Comparison of ENCODE assay signal across 11 cellular contexts in the genomic region with DNA sequence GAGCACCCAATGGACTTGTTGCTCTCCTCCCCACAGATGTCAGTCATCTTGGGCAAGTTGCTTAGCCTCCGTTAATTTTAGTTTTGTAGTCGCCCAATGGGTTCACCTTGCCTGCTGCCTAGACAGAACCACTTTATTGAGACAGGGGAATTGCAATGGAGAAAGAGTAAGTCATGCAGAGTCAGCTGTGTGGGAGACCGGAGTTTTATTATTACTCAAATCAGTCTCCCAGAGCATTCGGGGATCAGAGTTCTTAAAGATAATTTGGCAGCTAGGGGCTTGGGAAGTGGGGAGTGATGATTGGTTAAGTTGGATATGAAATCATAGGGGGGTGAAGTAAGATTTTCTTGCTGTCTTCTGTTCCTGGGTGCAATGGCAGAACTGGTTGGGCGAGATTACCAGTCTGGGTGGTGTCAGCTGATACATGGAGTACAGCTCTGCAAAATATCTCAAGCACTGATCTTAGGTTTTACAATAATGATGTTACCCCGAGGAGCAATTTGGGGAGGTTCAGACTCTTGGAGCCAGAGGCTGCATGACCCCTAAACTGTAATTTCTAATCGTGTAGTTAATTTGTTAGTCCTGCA. TPM values are rescaled to one million over a fixed set of nuclear protein-coding genes. Genes with fewer than 3 reads are reported as not detected.
A peak's percentile ranks its signal among the peaks of the same experiment; 100 is the strongest.
DNase-seq lines count a peak whose midpoint lies in the region; ATAC-seq and TF ChIP-seq lines count a peak whose summit lies in the region.
"Had no signal": no experiment of that assay in that cellular context is flagged by ENCODE, and none has a peak within 500 bp of the region (broad histone marks: within the 10 kb centered on the region; RNA-seq: fewer than 3 reads in every experiment).

No MANE protein-coding gene starts in this region.

- dilution Hi-C loops in mammary epithelial cell (cut with HindIII; ENCODE audit: low sequenced_read_pairs) = no loop called here

- POLR2A ChIA-PET in activated CD4-positive, alpha-beta T cell treated with anti-CD3 and anti-CD28 coated beads for 36 hours (lab: Charles Lee) = interaction anchor here (1.7 to 4.7 kb wide), 2 partner anchors 48 to 51 kb away, joined by 4 to 88 read pairs; a partner anchor contains a TSS
- POLR2A ChIA-PET in PC-3 (lab: Charles Lee; ENCODE audit: unreplicated experiment) = no interaction called here

- in situ Hi-C loops in mammary epithelial cell (cut with MboI; ENCODE audit: low sequenced_read_pairs in 2 of 2) = no loop called here

- H3K27ac ChIP-seq in PC-3 (ENCODE audit: low read length) (no peak overlapping the region), mammary epithelial cell (ENCODE audit: insufficient read depth, low read depth, low read length) (no peak overlapping the region)
- H3K27ac ChIP-seq: uterus had no signal

- peak overlapping the region; percentile 88 for H3K27ac Mint-ChIP-seq in activated CD4-positive, alpha-beta T cell treated with anti-CD3 and anti-CD28 coated beads for 36 hours
- H3K27ac Mint-ChIP-seq in stimulated activated effector memory CD8-positive, alpha-beta T cell treated with anti-CD3 and anti-CD28 coated beads, Interleukin-12 subunit alpha, Interleukin-12 subunit beta, amount 100 ng/mL, for 72 hours = peak overlapping the region; percentile 99

- no peak overlapping the region for H3K4me3 ChIP-seq in PC-3 (ENCODE audit: low read length)
- H3K4me3 ChIP-seq in mammary epithelial cell (replicated peaks in 1 of 3; ENCODE audit: insufficient read depth in 1 of 3, low read depth in 2 of 3, low read length in 3 of 3) = no peak overlapping the region
- H3K4me3 ChIP-seq: uterus had no signal

- peaks cover 2% of the 10 kb centered on the region for H3K9me3 Mint-ChIP-seq in activated CD4-positive, alpha-beta T cell treated with anti-CD3 and anti-CD28 coated beads for 36 hours (ENCODE audit: low read depth)
- no peaks in the 10 kb centered on the region for H3K9me3 Mint-ChIP-seq in stimulated activated effector memory CD8-positive, alpha-beta T cell treated with anti-CD3 and anti-CD28 coated beads, Interleukin-12 subunit alpha, Interleukin-12 subunit beta, amount 100 ng/mL, for 72 hours

- peak; percentile 5 for ATAC-seq in activated CD4-positive, alpha-beta T cell treated with anti-CD3 and anti-CD28 coated beads for 36 hours
- no peak for ATAC-seq in PC-3
- ATAC-seq in stimulated activated effector memory CD8-positive, alpha-beta T cell treated with anti-CD3 and anti-CD28 coated beads, Interleukin-12 subunit alpha, Interleukin-12 subunit beta, amount 100 ng/mL, for 72 hours = no peak
- ATAC-seq in GM18909 (IDR thresholded peaks at IDR 0.05; ENCODE audit: poor library complexity, unreplicated experiment) = no peak
- no peak for ATAC-seq in GM19455 (IDR thresholded peaks at IDR 0.05; ENCODE audit: unreplicated experiment)

- H3K9ac ChIP-seq in PC-3 (ENCODE audit: low read length) = no peak overlapping the region
- H3K9ac ChIP-seq in mammary epithelial cell (ENCODE audit: insufficient read depth, low read length) = no peak overlapping the region

- H3K4me1 Mint-ChIP-seq in activated CD4-positive, alpha-beta T cell treated with anti-CD3 and anti-CD28 coated beads for 36 hours = peaks cover 94% of the 10 kb centered on the region
- H3K4me1 Mint-ChIP-seq in stimulated activated effector memory CD8-positive, alpha-beta T cell treated with anti-CD3 and anti-CD28 coated beads, Interleukin-12 subunit alpha, Interleukin-12 subunit beta, amount 100 ng/mL, for 72 hours = peaks cover 90% of the 10 kb centered on the region

- H2AFZ ChIP-seq in PC-3 (ENCODE audit: low read length) = no peak overlapping the region
- H2AFZ ChIP-seq in mammary epithelial cell (ENCODE audit: low read depth, low read length) = no peak overlapping the region

- peaks cover 84% of the 10 kb centered on the region for H3K36me3 Mint-ChIP-seq in activated CD4-positive, alpha-beta T cell treated with anti-CD3 and anti-CD28 coated beads for 36 hours (ENCODE audit: low read depth)
- peaks cover 94% of the 10 kb centered on the region for H3K36me3 Mint-ChIP-seq in stimulated activated effector memory CD8-positive, alpha-beta T cell treated with anti-CD3 and anti-CD28 coated beads, Interleukin-12 subunit alpha, Interleukin-12 subunit beta, amount 100 ng/mL, for 72 hours

- no peak for TF ChIP-seq CTCF in PC-3 (conservative IDR thresholded peaks at IDR 0.05; ENCODE audit: low read depth, low read length)
- no peak for TF ChIP-seq CTCF in mammary epithelial cell (conservative IDR thresholded peaks at IDR 0.05 in 1 of 2, IDR thresholded peaks at IDR 0.05 in 1 of 2; ENCODE audit: extremely low read depth in 1 of 2, insufficient read depth in 1 of 2, low read depth in 1 of 2, low read length in 2 of 2)

- 0 out of 2 replicates have a peak overlapping the region, but pooled peaks have one; percentile 3 for H3K4me2 ChIP-seq in PC-3 (ENCODE audit: low read length)
- H3K4me2 ChIP-seq in mammary epithelial cell (ENCODE audit: insufficient read depth, low read depth, low read length) = no peak overlapping the region

- H3K36me3 ChIP-seq in PC-3 (ENCODE audit: low read depth, low read length) (peaks cover 49% of the 10 kb centered on the region), mammary epithelial cell (ENCODE audit: insufficient read depth, low read length) (peaks cover 27% of the 10 kb centered on the region)
- H3K36me3 ChIP-seq: uterus had no signal

- peak; percentile 38 for DNase-seq in activated CD4-positive, alpha-beta T cell treated with anti-CD3 and anti-CD28 coated beads for 36 hours
- DNase-seq in activated CD4-positive, alpha-beta T cell treated with anti-CD3 and anti-CD28 coated beads, Interleukin-2, amount 50 U/mL, for 1 hour = no peak
- DNase-seq in PC-3 = peak; percentile 35
- DNase-seq in mammary epithelial cell = peak; percentile 15
- DNase-seq in stimulated activated effector memory CD8-positive, alpha-beta T cell treated with anti-CD3 and anti-CD28 coated beads, Interleukin-12 subunit alpha, Interleukin-12 subunit beta, amount 100 ng/mL, for 72 hours (ENCODE audit: low spot score in 2 of 2) = no peak
- DNase-seq in glomerular visceral epithelial cell (ENCODE audit: extremely low spot score) = no peak
- DNase-seq: glutamatergic neuron, NCI-H1105, uterus had no signal

- H3K27me3 ChIP-seq in PC-3 (ENCODE audit: low read length) (no peaks in the 10 kb centered on the region), mammary epithelial cell (ENCODE audit: insufficient read depth, low read length) (no peaks in the 10 kb centered on the region)
- H3K27me3 ChIP-seq: uterus had no signal

- H3K9me3 ChIP-seq in PC-3 (ENCODE audit: low read length) (no peaks in the 10 kb centered on the region), mammary epithelial cell (replicated peaks; ENCODE audit: insufficient read depth, low read length) (no peaks in the 10 kb centered on the region)
- H3K9me3 ChIP-seq: uterus had no signal

- H3K4me1 ChIP-seq in PC-3 (ENCODE audit: insufficient read depth, low read length) = peaks cover 43% of the 10 kb centered on the region
- peaks cover 46% of the 10 kb centered on the region for H3K4me1 ChIP-seq in mammary epithelial cell (ENCODE audit: insufficient read depth, low read length)

- WGBS in mammary epithelial cell (ENCODE audit: low coverage, missing lambda C conversion rate) = 78% methylated on average over 5 of the region's 7 CpGs

- peak overlapping the region; percentile 37 for H3K4me3 Mint-ChIP-seq in activated CD4-positive, alpha-beta T cell treated with anti-CD3 and anti-CD28 coated beads for 36 hours
- peak overlapping the region; percentile 67 for H3K4me3 Mint-ChIP-seq in stimulated activated effector memory CD8-positive, alpha-beta T cell treated with anti-CD3 and anti-CD28 coated beads, Interleukin-12 subunit alpha, Interleukin-12 subunit beta, amount 100 ng/mL, for 72 hours

- H3K79me2 ChIP-seq in PC-3 (ENCODE audit: low read length) (peaks cover 73% of the 10 kb centered on the region), mammary epithelial cell (ENCODE audit: insufficient read depth, low read length) (peaks cover 94% of the 10 kb centered on the region)

- CTCF ChIA-PET in activated CD4-positive, alpha-beta T cell treated with anti-CD3 and anti-CD28 coated beads for 36 hours (lab: Charles Lee) = interaction anchor here (1.0 to 1.2 kb wide), 2 partner anchors 11 to 64 kb away, joined by 3 to 4 read pairs; no protein-coding TSS in a partner anchor
- CTCF ChIA-PET in PC-3 (lab: Charles Lee) (no interaction called here), mammary epithelial cell (lab: Charles Lee; ENCODE audit: low non-redundant PET) (no interaction called here)

- BruUV-seq in PC-3 (replicated peaks; lab: Mats Ljungman, UMichigan) (no TSS peak), mammary epithelial cell (replicated peaks; lab: Mats Ljungman, UMichigan) (no TSS peak)

- H3K27me3 Mint-ChIP-seq in activated CD4-positive, alpha-beta T cell treated with anti-CD3 and anti-CD28 coated beads for 36 hours = no peaks in the 10 kb centered on the region

- H3K9me2 ChIP-seq in PC-3 (replicated peaks; ENCODE audit: low read length) = no peaks in the 10 kb centered on the region

- peaks cover 5% of the 10 kb centered on the region; the same call in 1 of the 2 replicates for H4K20me1 ChIP-seq in PC-3 (ENCODE audit: low read length)
- H4K20me1 ChIP-seq in mammary epithelial cell (ENCODE audit: insufficient read depth, low read length) = no peaks in the 10 kb centered on the region

- intact Hi-C loops in activated CD4-positive, alpha-beta T cell treated with anti-CD3 and anti-CD28 coated beads for 36 hours (cut with DNase I, micrococcal nuclease) = loop anchor here (1.0 to 10.0 kb wide), 15 partner anchors 8 to 1889 kb away; a partner anchor contains a TSS
- intact Hi-C loops in PC-3 (cut with micrococcal nuclease) = no loop called here
- intact Hi-C loops in mammary epithelial cell (cut with micrococcal nuclease) = loop anchor here (10.0 kb wide), 1 partner anchor 224 kb away; a partner anchor contains a TSS

- no peaks in the 10 kb centered on the region for H3F3A ChIP-seq in PC-3 (ENCODE audit: low read length, unreplicated experiment)

RNA-seq across cellular contexts. Expression of a gene that starts 50.2 kb away (rescaled TPM):
- 100 to 1,000 TPM; 167 to 180 TPM for total RNA-seq in activated CD4-positive, alpha-beta T cell treated with anti-CD3 and anti-CD28 coated beads for 36 hours
- total RNA-seq in PC-3 (2014; rRNA removed) (101 and 107 TPM in 2 replicates), mammary epithelial cell (100 to 1,000 TPM; 208 to 360 TPM)
- 106 TPM for polyA plus RNA-seq in mammary epithelial cell
- polyA minus RNA-seq in mammary epithelial cell = 301 TPM

Comparison
In these comparisons a context has a peak if more than half of its experiments do, and no peak if none do; other contexts are left out.
1. DNase-seq: peak in activated CD4-positive, alpha-beta T cell treated with anti-CD3 and anti-CD28 coated beads for 36 hours (single experiment), PC-3 (single experiment) and mammary epithelial cell (single experiment); none in activated CD4-positive, alpha-beta T cell treated with anti-CD3 and anti-CD28 coated beads, Interleukin-2, amount 50 U/mL, for 1 hour (single experiment), stimulated activated effector memory CD8-positive, alpha-beta T cell treated with anti-CD3 and anti-CD28 coated beads, Interleukin-12 subunit alpha, Interleukin-12 subunit beta, amount 100 ng/mL, for 72 hours (0 of 2) and glomerular visceral epithelial cell (single experiment).